9 cellular contexts compared by ENCODE assay signal in the genomic region with DNA sequence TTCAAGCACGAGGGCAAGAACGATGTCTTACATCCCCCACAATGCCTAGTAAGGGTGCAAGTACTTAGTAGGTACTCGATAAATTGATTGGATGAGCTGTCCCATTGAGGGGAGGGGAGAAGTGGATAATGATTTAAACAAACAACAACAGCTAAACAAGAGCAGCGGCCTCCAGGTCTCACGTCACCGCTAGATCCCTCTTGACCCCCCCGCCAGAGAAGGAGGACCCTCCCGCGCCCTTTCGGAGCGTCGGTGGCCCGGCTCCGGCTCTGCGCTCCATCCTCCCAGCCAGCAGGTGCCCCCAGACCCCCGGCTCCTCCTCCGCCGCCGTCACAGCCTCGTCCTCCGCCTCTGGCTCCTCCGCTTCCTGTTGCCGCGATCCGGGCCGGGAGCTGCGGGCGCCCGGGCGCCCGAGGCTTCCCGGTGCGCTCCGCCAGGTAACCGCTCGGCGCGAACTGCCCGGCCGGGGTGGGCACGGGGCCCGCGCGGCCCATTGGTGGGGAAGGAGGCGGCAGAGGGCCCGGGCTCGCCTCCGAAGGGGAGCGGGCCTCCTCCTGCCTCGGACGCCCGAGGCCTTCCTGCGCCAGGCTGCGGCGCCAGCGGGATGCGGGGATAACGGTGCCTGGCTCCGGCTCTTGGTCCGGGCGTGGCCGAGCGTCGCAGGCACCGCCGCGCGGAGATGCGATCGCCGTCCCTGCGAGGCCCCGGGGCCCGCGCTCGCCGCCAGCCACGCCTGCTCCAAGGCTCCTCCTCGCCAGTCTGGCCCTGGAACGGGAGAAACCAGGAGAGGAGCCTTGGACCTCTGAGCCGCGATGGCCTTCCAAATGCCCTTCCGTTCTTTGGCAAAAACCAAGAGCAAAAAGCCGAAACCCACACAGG. TPM values are rescaled to one million over a fixed set of nuclear protein-coding genes. Genes with fewer than 3 reads are reported as not detected.
DNase-seq lines count a peak whose midpoint lies in the region; ATAC-seq and FAIRE-seq lines count a peak whose summit lies in the region.
"Had no signal": no experiment of that assay in that cellular context is flagged by ENCODE, and none has a peak within 500 bp of the region (broad histone marks: within the 10 kb centered on the region; RNA-seq: fewer than 3 reads in every experiment).

A gene (plus strand): TSS at position 368 of the 879 bp plus-strand sequence. CDS start 2,143 bp downstream, outside the sequence.

- DNase-seq in NCI-H524 (lab: John Stamatoyannopoulos, UW) (peak; percentile 46 to 76), NCI-H524 treated with DMSO at 0.1 percent for 48 hours (lab: John Stamatoyannopoulos, UW) (no peak), LHCN-M2 (ENCODE audit: low read depth) (peak; percentile 59), T-cell (peak in 18 of 34 experiments; percentile 6 to 43 (median 18)), caudate nucleus (lab: John Stamatoyannopoulos, UW) (peak in 50 of 61 donors; percentile 12 to 79 (median 60)), iris pigment epithelial cell (ENCODE audit: low read depth) (peak; percentile 78), small intestine (peak; percentile 33), A172 (ENCODE audit: low spot score) (no peak)
- DNase-seq: DND-41 had no signal

- H3K4me1 Mint-ChIP-seq in T-cell = peaks cover 21 to 25% (median 22%) of the 10 kb centered on the region in 3 donors

- peaks cover 59 to 64% of the 10 kb centered on the region in 2 donors for H3K27me3 Mint-ChIP-seq in T-cell

- H3K4me1 ChIP-seq in small intestine (ENCODE audit: control insufficient read depth in 2 of 2, insufficient read depth in 1 of 2, low read depth in 1 of 2, low read length in 1 of 2) = peaks cover 0 to 7% of the 10 kb centered on the region in 2 donors

- CTCF ChIA-PET in T-cell (lab: Charles Lee) = no interaction called here

- 1 to 3% (median 1%) methylated on average over 76 to 84 of the region's 84 CpGs for WGBS in small intestine, 3 donors

- no peaks in the 10 kb centered on the region for H3K36me3 Mint-ChIP-seq in T-cell

- no peak for FAIRE-seq in small intestine (lab: Jason Lieb, UNC)

- H3K27ac ChIP-seq in caudate nucleus (ENCODE audit: low read depth, low read length) (peak within 1 kb of the TSS; percentile 89), small intestine (ENCODE audit: low read depth in 1 of 2, low read length in 1 of 2) (peak within 1 kb of the TSS in 1 of 2 donors; percentile 87)

- H3K9me3 Mint-ChIP-seq in T-cell = no peaks in the 10 kb centered on the region

- H3K36me3 ChIP-seq in small intestine (ENCODE audit: control insufficient read depth in 2 of 2, insufficient read depth in 2 of 2, low read length in 2 of 2) = no peaks in the 10 kb centered on the region

- H3K4me3 ChIP-seq in small intestine (ENCODE audit: low read depth in 1 of 2, low read length in 2 of 2) = peak within 1 kb of the TSS; percentile 43 to 63

- H3K9me3 ChIP-seq in small intestine (ENCODE audit: control insufficient read depth, low read depth) = no peaks in the 10 kb centered on the region

- ATAC-seq in T-cell (replicated peaks in 1 of 4) = peak; percentile 34 to 79 (median 72)

- H3K27me3 ChIP-seq in small intestine (ENCODE audit: control insufficient read depth in 2 of 2, insufficient read depth in 2 of 2, low read length in 2 of 2) = no peaks in the 10 kb centered on the region

- POLR2A ChIA-PET in T-cell (lab: Charles Lee) = no interaction called here

- peak within 1 kb of the TSS; percentile 70 to 82 (median 80) for H3K4me3 Mint-ChIP-seq in T-cell

- H3K27ac Mint-ChIP-seq in T-cell = no peak within 1 kb of the TSS

RNA-seq across cellular contexts. Expression of the gene that starts here (rescaled TPM):
- total RNA-seq in LHCN-M2 (2014; rRNA removed) = 5.5 and 10.0 TPM in 2 replicates
- 7.7 TPM for polyA plus RNA-seq in LHCN-M2 (2012)
- under 1 TPM in 3 of 5 donors, not detected in 2; 0.39 to 0.73 (median 0.61) TPM for total RNA-seq in T-cell
- 1 to 10 TPM in 1 of 3 donors, under 1 TPM in 1, not detected in 1; 0.54 to 1.7 TPM for polyA plus RNA-seq in small intestine
- 7.1 and 7.3 TPM in 2 replicates for total RNA-seq in A172 (2014; rRNA removed; shearing (Covaris generic))

Comparison
In these comparisons a context has a peak if more than half of its experiments do, and no peak if none do; other contexts are left out.
1. DNase-seq: peak in NCI-H524 (2 of 2), LHCN-M2 (single experiment), caudate nucleus (50 of 61), iris pigment epithelial cell (single experiment) and small intestine (single experiment); none in NCI-H524 treated with DMSO at 0.1 percent for 48 hours (single experiment) and A172 (single experiment).
2. Peak in DNase-seq and ATAC-seq in T-cell; RNA of the gene not detected or under 1 TPM.